ENCODE assay signal across 17 cellular contexts in genomic region chr2:240965296-240965904, GRCh38. TPM values are rescaled to one million over a fixed set of nuclear protein-coding genes. Genes with fewer than 3 reads are reported as not detected.
DNase-seq lines count a peak whose midpoint lies in the region; ATAC-seq and TF ChIP-seq lines count a peak whose summit lies in the region.
"Had no signal": no experiment of that assay in that cellular context is flagged by ENCODE, and none has a peak within 500 bp of the region (broad histone marks: within the 10 kb centered on the region; RNA-seq: fewer than 3 reads in every experiment).

No MANE protein-coding gene starts in this region.

- DNase-seq in heart left ventricle (peak; percentile 43 to 72 (median 55)), Right ventricle myocardium inferior (ENCODE audit: missing footprints) (no peak), ecto neural progenitor cell (ENCODE audit: low spot score) (peak; percentile 44), neuronal stem cell (ENCODE audit: low spot score) (no peak), NCI-H2227 (lab: John Stamatoyannopoulos, UW; ENCODE audit: unreplicated experiment) (no peak), foreskin fibroblast (no peak)
- no peak for DNase-seq in stimulated activated naive CD4-positive, alpha-beta T cell treated with Interleukin-2 at 50 U/mL for 16 hours (lab: John Stamatoyannopoulos, UW)
- DNase-seq: activated CD4-positive, alpha-beta T cell treated with anti-CD3 and anti-CD28 coated beads, Interleukin-2, amount 50 U/mL, for 1 hour; NCI-H2081 treated with DMSO at 0.1 percent for 48 hours; NCI-H774 had no signal

- H2BK5ac ChIP-seq in neuronal stem cell (ENCODE audit: low read length), result no peak overlapping the region

- peak overlapping the region; percentile 70 for H2AK5ac ChIP-seq in neuronal stem cell (ENCODE audit: low read depth, low read length)

- H4K91ac ChIP-seq in neuronal stem cell (ENCODE audit: low read depth, low read length, poor library complexity), result no peak overlapping the region

- H3K36me3 ChIP-seq in heart left ventricle (no peaks in the 10 kb centered on the region), neuronal stem cell (replicated peaks in 1 of 2; ENCODE audit: control insufficient read depth in 2 of 2, insufficient read depth in 2 of 2, low read length in 2 of 2) (no peaks in the 10 kb centered on the region)
- H3K36me3 ChIP-seq: ascending aorta had no signal

- WGBS in heart left ventricle, 4 donors, result 61 to 67% (median 63%) methylated on average over 15 to 22 of the region's 22 CpGs
- no CpG with 5 or more reads among the region's 22 CpGs for WGBS in neuronal stem cell (ENCODE audit: extremely low coverage in 2 of 2, insufficient read length in 2 of 2, insufficient replicate concordance in 1 of 2), 2 donors

- H3K14ac ChIP-seq in neuronal stem cell (ENCODE audit: low read length), result peak overlapping the region; percentile 8

- H4K8ac ChIP-seq in neuronal stem cell (ENCODE audit: low read depth, low read length), result peak overlapping the region; percentile 65

- peak overlapping the region; percentile 64 for H3K18ac ChIP-seq in neuronal stem cell (ENCODE audit: low read length)

- intact Hi-C loops in heart left ventricle (cut with DNase I), result no loop called here
- intact Hi-C loops in Right ventricle myocardium inferior (cut with DNase I), result no loop called here

- peak overlapping the region; percentile 65 for H3K23ac ChIP-seq in neuronal stem cell (ENCODE audit: low read depth, low read length, poor library complexity)

- no peaks in the 10 kb centered on the region for H3K79me1 ChIP-seq in neuronal stem cell (ENCODE audit: low read depth, low read length)

- no peak overlapping the region for H2BK120ac ChIP-seq in neuronal stem cell (ENCODE audit: low read depth, low read length)

- peaks cover 0 to 38% (median 18%) of the 10 kb centered on the region in 12 donors for H3K4me1 ChIP-seq in heart left ventricle
- H3K4me1 ChIP-seq in neuronal stem cell (ENCODE audit: control insufficient read depth in 2 of 2, insufficient read depth in 1 of 2, low read depth in 1 of 2, low read length in 2 of 2), result peaks cover 19 to 22% of the 10 kb centered on the region in 2 donors

- H2AFZ ChIP-seq in neuronal stem cell (ENCODE audit: low read length), result no peak overlapping the region

- peak overlapping the region in 4 of 12 donors; percentile 14 to 52 (median 26) for H3K27ac ChIP-seq in heart left ventricle
- H3K27ac ChIP-seq in neuronal stem cell (replicated peaks; ENCODE audit: low read length), result no peak overlapping the region
- H3K27ac ChIP-seq: ascending aorta had no signal

- H3K9me3 ChIP-seq in heart left ventricle, result no peaks in the 10 kb centered on the region
- peaks cover 0 to 3% of the 10 kb centered on the region in 2 donors for H3K9me3 ChIP-seq in neuronal stem cell (replicated peaks in 1 of 2; ENCODE audit: control insufficient read depth in 2 of 2, insufficient read depth in 1 of 2, low read depth in 1 of 2, low read length in 2 of 2)
- H3K9me3 ChIP-seq: ascending aorta had no signal

- TF ChIP-seq CTCF in heart left ventricle (IDR thresholded peaks at IDR 0.05), result no peak
- no peak for TF ChIP-seq CTCF in foreskin fibroblast (IDR thresholded peaks at IDR 0.05; ENCODE audit: low read depth, low read length)

- no peak overlapping the region for H3K4me2 ChIP-seq in neuronal stem cell (ENCODE audit: insufficient read depth, low read length, poor library complexity, severe bottlenecking)

- TF ChIP-seq POLR2A in heart left ventricle (IDR thresholded peaks at IDR 0.05), result no peak

- H3K27me3 ChIP-seq in heart left ventricle (no peaks in the 10 kb centered on the region), neuronal stem cell (ENCODE audit: control insufficient read depth in 3 of 3, insufficient read depth in 3 of 3, low read depth in 1 of 3, low read length in 3 of 3) (peaks cover 0 to 8% (median 0%) of the 10 kb centered on the region in 3 experiments)
- H3K27me3 ChIP-seq: ascending aorta had no signal

- ATAC-seq in heart left ventricle, result peak in 2 of 4 donors; percentile 9 to 55
- ATAC-seq in Right ventricle myocardium inferior, result no peak
- ATAC-seq in GM19455 (IDR thresholded peaks at IDR 0.05; ENCODE audit: unreplicated experiment), result no peak

- H3K9ac ChIP-seq in neuronal stem cell (ENCODE audit: low read depth, low read length, poor library complexity), result peak overlapping the region; percentile 60

- peak overlapping the region; percentile 75 for H2BK15ac ChIP-seq in neuronal stem cell (ENCODE audit: low read length)

- H3K4ac ChIP-seq in neuronal stem cell (ENCODE audit: low read length), result no peak overlapping the region

- H2BK12ac ChIP-seq in neuronal stem cell (ENCODE audit: low read length), result peak overlapping the region; percentile 73

- H3K4me3 ChIP-seq in heart left ventricle, result no peak overlapping the region
- H3K4me3 ChIP-seq in neuronal stem cell (ENCODE audit: low read length in 2 of 2), result no peak overlapping the region
- no peak overlapping the region for H3K4me3 ChIP-seq in foreskin fibroblast (ENCODE audit: low read depth in 1 of 2, low read length in 2 of 2)
- H3K4me3 ChIP-seq: ascending aorta had no signal

RNA-seq across cellular contexts. Expression of gene SNED1, which starts 33.0 kb away (rescaled TPM):
- 10 to 100 TPM in 2 of 9 donors, 1 to 10 TPM in 7; 3.1 to 14.7 (median 5.6) TPM for total RNA-seq in heart left ventricle
- polyA plus RNA-seq in heart left ventricle, result 1 to 10 TPM; 4.2 to 4.3 TPM
- total RNA-seq in Right ventricle myocardium inferior, result 6.7 TPM
- polyA plus RNA-seq in neuronal stem cell (2013, experiment 1 of 2), result 0.14 TPM
- polyA plus RNA-seq in neuronal stem cell (2013, experiment 2 of 2), result 0.04 TPM
- total RNA-seq: HT-29 had no signal

RNA-seq across cellular contexts. Expression of gene CROCC2, which starts 59.3 kb away (rescaled TPM):
- total RNA-seq in heart left ventricle (not detected), Right ventricle myocardium inferior (not detected)
- polyA plus RNA-seq in heart left ventricle, result not detected
- not detected for polyA plus RNA-seq in neuronal stem cell (2013, experiment 1 of 2)
- not detected for polyA plus RNA-seq in neuronal stem cell (2013, experiment 2 of 2)
- total RNA-seq: activated T-helper 1 cell treated with anti-CD3 and anti-CD28 coated beads, Interleukin-12 subunit alpha, Interleukin-12 subunit beta, Interleukin-2, Interleukin-4 antibody, amounts not matched to agents 30 ng/mL and 10 ng/mL and 1 ng/mL, durations not matched to agents 14 hours and 24 hours and 36 hours; epithelial cell of proximal tubule; HT-29; kidney epithelial cell; pulmonary artery endothelial cell had no signal

Comparison
In these comparisons a context has a peak if more than half of its experiments do, and no peak if none do; other contexts are left out.
1. DNase-seq: peak in heart left ventricle (5 of 5) and ecto neural progenitor cell (single experiment); none in Right ventricle myocardium inferior (single experiment), neuronal stem cell (single experiment), NCI-H2227 (single experiment), foreskin fibroblast (0 of 2) and stimulated activated naive CD4-positive, alpha-beta T cell treated with Interleukin-2 at 50 U/mL for 16 hours (single experiment).